ENCODE assay signal across 9 cellular contexts in genomic region chr19:55370305-55370988, GRCh38. TPM values are rescaled to one million over a fixed set of nuclear protein-coding genes. Genes with fewer than 3 reads are reported as not detected.
DNase-seq lines count a peak whose midpoint lies in the region; ATAC-seq, FAIRE-seq and TF ChIP-seq lines count a peak whose summit lies in the region.
"Had no signal": no experiment of that assay in that cellular context is flagged by ENCODE, and none has a peak within 500 bp of the region (broad histone marks: within the 10 kb centered on the region; RNA-seq: fewer than 3 reads in every experiment).

TSS of gene IL11 (minus strand) at chr19:55370463. CDS start at chr19:55370310, 153 bp downstream.

- intact Hi-C loops in breast epithelium (cut with DNase I; ENCODE audit: low total_unique reads) = no loop called here

- no peaks in the 10 kb centered on the region for H3K36me3 ChIP-seq in HUES6 (ENCODE audit: control insufficient read depth, insufficient read depth, low read length)
- no peaks in the 10 kb centered on the region for H3K36me3 ChIP-seq in breast epithelium
- H3K36me3 ChIP-seq in mesodermal cell (ENCODE audit: control insufficient read depth, insufficient read depth, low read length) = peaks cover 27% of the 10 kb centered on the region
- H3K36me3 ChIP-seq: neutrophil had no signal

- no peak for TF ChIP-seq CTCF in AG09309 (IDR thresholded peaks at IDR 0.05; ENCODE audit: control insufficient read depth, insufficient read depth, low read depth, low read length, missing control alignments)
- TF ChIP-seq CTCF in breast epithelium (IDR thresholded peaks at IDR 0.05) = no peak

- WGBS in mesodermal cell (ENCODE audit: insufficient coverage in 2 of 2), 2 experiments = 4 to 13% methylated on average over 3 to 5 of the region's 32 CpGs

- no peak for DNase-seq in AG09309 (ENCODE audit: low read depth)
- DNase-seq in breast epithelium (ENCODE audit: low spot score in 2 of 2) = no peak
- DNase-seq in NCI-H1417 (lab: John Stamatoyannopoulos, UW) = no peak
- DNase-seq in GM19239 (ENCODE audit: insufficient read length, low spot score) = no peak

- H3K4me1 ChIP-seq in HUES6 (ENCODE audit: control insufficient read depth, insufficient read depth, low read length) = peaks cover 38% of the 10 kb centered on the region
- H3K4me1 ChIP-seq in breast epithelium = peaks cover 4 to 6% of the 10 kb centered on the region in 2 donors
- H3K4me1 ChIP-seq in mesodermal cell (ENCODE audit: control insufficient read depth, insufficient read depth, low read length, poor library complexity, severe bottlenecking) = peaks cover 43% of the 10 kb centered on the region

- no peak within 1 kb of the TSS for H3K27ac ChIP-seq in HUES6 (ENCODE audit: low read depth, low read length)
- peak within 1 kb of the TSS in 1 of 2 donors; percentile 2 for H3K27ac ChIP-seq in breast epithelium
- H3K27ac ChIP-seq in mesodermal cell (ENCODE audit: low read depth, low read length, severe bottlenecking) = peak within 1 kb of the TSS; percentile 81
- H3K27ac ChIP-seq: neutrophil had no signal

- ATAC-seq in GM18870 (IDR thresholded peaks at IDR 0.05; ENCODE audit: unreplicated experiment) (no peak), HG02678 (IDR thresholded peaks at IDR 0.05; ENCODE audit: unreplicated experiment) (no peak)

- no peaks in the 10 kb centered on the region for H3K9me3 ChIP-seq in HUES6 (ENCODE audit: control insufficient read depth, insufficient read depth, low read depth, low read length)
- H3K9me3 ChIP-seq in breast epithelium = no peaks in the 10 kb centered on the region
- no peaks in the 10 kb centered on the region for H3K9me3 ChIP-seq in mesodermal cell (ENCODE audit: control insufficient read depth, low read length)
- H3K9me3 ChIP-seq: neutrophil had no signal

- no peak for FAIRE-seq in GM19239 (lab: Jason Lieb, UNC)

- peak within 1 kb of the TSS; percentile 67 for H3K4me3 ChIP-seq in AG09309 (ENCODE audit: control insufficient read depth, low read depth, low read length)
- H3K4me3 ChIP-seq in HUES6 (ENCODE audit: low read depth, low read length) = peak within 1 kb of the TSS; percentile 71
- peak within 1 kb of the TSS; percentile 9 to 64 (median 45) for H3K4me3 ChIP-seq in breast epithelium
- H3K4me3 ChIP-seq in mesodermal cell (ENCODE audit: extremely low read depth, insufficient read depth, low read length, poor library complexity, severe bottlenecking) = peak within 1 kb of the TSS; percentile 69

- TF ChIP-seq POLR2A in breast epithelium (IDR thresholded peaks at IDR 0.05) = no peak

- H3K27me3 ChIP-seq in HUES6 (ENCODE audit: control insufficient read depth, insufficient read depth, low read length) (peaks cover 47% of the 10 kb centered on the region), breast epithelium (peaks cover 16 to 62% of the 10 kb centered on the region in 2 donors)

- H3K9ac ChIP-seq in HUES6 (ENCODE audit: low read length) = peak within 1 kb of the TSS; percentile 38

RNA-seq across cellular contexts. Expression of gene IL11, which starts in this region (rescaled TPM):
- 1 to 10 TPM in 1 of 3 donors, under 1 TPM in 1, not detected in 1; 0.29 to 1.3 TPM for total RNA-seq in breast epithelium
- polyA plus RNA-seq in mesodermal cell (2013, experiment 1 of 2) = 33.4 TPM
- polyA plus RNA-seq in mesodermal cell (2013, experiment 2 of 2) = 27.1 TPM
